6 cellular contexts compared by ENCODE assay signal in genomic region chr12:56494106-56494415, GRCh38. TPM values are rescaled to one million over a fixed set of nuclear protein-coding genes. Genes with fewer than 3 reads are reported as not detected.
"Had no signal": no experiment of that assay in that cellular context is flagged by ENCODE, and none has a peak within 500 bp of the region (broad histone marks: within the 10 kb centered on the region; RNA-seq: fewer than 3 reads in every experiment).

No MANE protein-coding gene starts in this region.

RNA-seq across cellular contexts. Expression of gene GLS2, which starts 6.1 kb away (rescaled TPM):
- total RNA-seq: GM23248, H4, HFFc6 had no signal
- polyA plus RNA-seq: GM23248 had no signal

RNA-seq across cellular contexts. Expression of gene MIP, which starts 39.6 kb away (rescaled TPM):
- total RNA-seq: GM23248, GM23338, H1, H7 had no signal
- polyA plus RNA-seq: GM23248 had no signal
